25 cellular contexts compared by ENCODE assay signal in genomic region chr17:49914664-49915063, GRCh38. TPM values are rescaled to one million over a fixed set of nuclear protein-coding genes. Genes with fewer than 3 reads are reported as not detected.
"Had no signal": no experiment of that assay in that cellular context is flagged by ENCODE, and none has a peak within 500 bp of the region (broad histone marks: within the 10 kb centered on the region; RNA-seq: fewer than 3 reads in every experiment).

No MANE protein-coding gene starts in this region.

- H3K4me3 Mint-ChIP-seq: activated CD8-positive, alpha-beta memory T cell treated with anti-CD3 and anti-CD28 coated beads, Interleukin-2, amount 10 ng/mL, durations not matched to agents 7 days and 5 days; activated naive CD4-positive, alpha-beta T cell treated with anti-CD3 and anti-CD28 coated beads for 36 hours; activated naive CD8-positive, alpha-beta T cell; activated T-cell treated with anti-CD3 and anti-CD28 coated beads, Interleukin-2, amount 50 U/mL, for 4 hours; T-helper 2 cell treated with Interferon-gamma antibody and Interleukin-4, amounts not matched to agents 5 μg/mL and 100 μg/mL, for 36 hours; WTC11 had no signal

- H3K27ac ChIP-seq: brain microvascular endothelial cell, Peyer's patch, RWPE1, SJSA1 had no signal

- H3K27me3 ChIP-seq: MG63 had no signal

- H3K4me3 ChIP-seq: MG63, Peyer's patch, SJSA1 had no signal

- H3K27ac Mint-ChIP-seq: activated CD8-positive, alpha-beta memory T cell treated with anti-CD3 and anti-CD28 coated beads, Interleukin-2, amount 10 ng/mL, durations not matched to agents 7 days and 5 days; activated naive CD4-positive, alpha-beta T cell treated with anti-CD3 and anti-CD28 coated beads for 36 hours; activated naive CD8-positive, alpha-beta T cell; T-helper 2 cell treated with Interferon-gamma antibody and Interleukin-4, amounts not matched to agents 5 μg/mL and 100 μg/mL, for 36 hours; WTC11 had no signal

- H3K36me3 Mint-ChIP-seq: activated CD8-positive, alpha-beta memory T cell treated with anti-CD3 and anti-CD28 coated beads, Interleukin-2, amount 10 ng/mL, durations not matched to agents 7 days and 5 days; WTC11 had no signal

- H3K9me3 Mint-ChIP-seq: activated naive CD4-positive, alpha-beta T cell treated with anti-CD3 and anti-CD28 coated beads for 36 hours; activated T-cell treated with anti-CD3 and anti-CD28 coated beads, Interleukin-2, amount 50 U/mL, for 4 hours; T-helper 2 cell treated with Interferon-gamma antibody and Interleukin-4, amounts not matched to agents 5 μg/mL and 100 μg/mL, for 36 hours; WTC11 had no signal

- H3K36me3 ChIP-seq: brain microvascular endothelial cell, MG63, Peyer's patch, SJSA1 had no signal

- ATAC-seq: activated CD8-positive, alpha-beta memory T cell treated with anti-CD3 and anti-CD28 coated beads, Interleukin-2, amount 10 ng/mL, durations not matched to agents 7 days and 5 days; activated T-cell treated with anti-CD3 and anti-CD28 coated beads, Interleukin-2, amount 50 U/mL, for 4 hours; SK-N-SH treated with all-trans-retinoic acid at 6 μM for 48 hours; WTC11 had no signal

- H3K9me3 ChIP-seq: MG63, Peyer's patch had no signal

- DNase-seq: activated CD4-positive, alpha-beta T cell treated with anti-CD3 and anti-CD28 coated beads for 48 hours; activated CD4-positive, alpha-beta T cell treated with anti-CD3 and anti-CD28 coated beads, Interleukin-2, amount 50 U/mL, for 4 hours; activated CD4-positive, CD25-positive, alpha-beta regulatory T cell treated with anti-CD3 and anti-CD28 coated beads, Interleukin-2, amount 50 U/mL, for 72 hours; activated CD8-positive, alpha-beta memory T cell treated with anti-CD3 and anti-CD28 coated beads, Interleukin-2, amount 10 ng/mL, durations not matched to agents 7 days and 5 days; activated gamma-delta T cell; activated naive CD4-positive, alpha-beta T cell treated with anti-CD3 and anti-CD28 coated beads for 36 hours; activated T-cell treated with anti-CD3 and anti-CD28 coated beads, Interleukin-2, amount 50 U/mL, for 4 hours; amygdala; brain microvascular endothelial cell; cerebellar nuclear complex; MV-4-11; NCI-H2029 treated with DMSO at 0.1 percent for 48 hours; NCI-H748 treated with DMSO at 0.1 percent for 48 hours; Peyer's patch; Right ventricle myocardium superior; SW 1271 had no signal

RNA-seq across cellular contexts. Expression of gene DLX4, which starts 54.3 kb away (rescaled TPM):
- total RNA-seq: astrocyte; Peyer's patch; Right ventricle myocardium superior; SJSA1; T-helper 1 cell treated with Interleukin-12 subunit alpha and Interleukin-12 subunit beta and Interleukin-4 antibody, amounts not matched to agents 30 ng/mL and 1 ng/mL, for 36 hours had no signal
